ENCODE assay signal across 18 cellular contexts in genomic region chr2:182921234-182921633, GRCh38. TPM values are rescaled to one million over a fixed set of nuclear protein-coding genes. Genes with fewer than 3 reads are reported as not detected.
DNase-seq lines count a peak whose midpoint lies in the region; ATAC-seq and TF ChIP-seq lines count a peak whose summit lies in the region.
"Had no signal": no experiment of that assay in that cellular context is flagged by ENCODE, and none has a peak within 500 bp of the region (broad histone marks: within the 10 kb centered on the region; RNA-seq: fewer than 3 reads in every experiment).

No MANE protein-coding gene starts in this region.

- no peak for TF ChIP-seq POLR2A in GM18505 (IDR thresholded peaks at IDR 0.05; ENCODE audit: borderline replicate concordance, extremely low read depth, insufficient read depth, insufficient read length)

- no peaks in the 10 kb centered on the region for H3K79me2 ChIP-seq in OCI-LY7 (ENCODE audit: insufficient read depth, low read depth, low read length)

- intact Hi-C loops in OCI-LY7 (cut with micrococcal nuclease; ENCODE audit: unreplicated experiment), result no loop called here

- no peaks in the 10 kb centered on the region for H3K9me3 ChIP-seq in OCI-LY7 (ENCODE audit: low read length)

- H4K20me1 ChIP-seq in OCI-LY7 (ENCODE audit: insufficient read depth, low read length), result no peaks in the 10 kb centered on the region

- DNase-seq in OCI-LY7 (ENCODE audit: low spot score), result no peak
- no peak for DNase-seq in activated CD4-positive, alpha-beta T cell treated with anti-CD3 and anti-CD28 coated beads, Interleukin-2, amount 50 U/mL, for 1 hour
- no peak for DNase-seq in GM19240 (ENCODE audit: insufficient read length, low spot score)
- DNase-seq in mesenteric fat pad (ENCODE audit: low spot score), result no peak
- no peak for DNase-seq in NCI-H1048 (lab: John Stamatoyannopoulos, UW)
- DNase-seq: activated CD8-positive, alpha-beta T cell treated with anti-CD3 and anti-CD28 coated beads for 36 hours; activated naive CD8-positive, alpha-beta T cell treated with anti-CD3 and anti-CD28 coated beads, Interleukin-2, amount 10 ng/mL, durations not matched to agents 7 days and 5 days; activated T-cell treated with anti-CD3 and anti-CD28 coated beads, Interleukin-2, amount 50 U/mL, for 72 hours; GF-D8; Kasumi-1; NCI-H1436 treated with DMSO at 0.1 percent for 48 hours; NCI-H446; substantia nigra had no signal

- H3K4me1 ChIP-seq in OCI-LY7 (ENCODE audit: insufficient read depth, low read length, poor library complexity, severe bottlenecking), result peaks cover 14% of the 10 kb centered on the region
- H3K4me1 ChIP-seq: neural progenitor cell had no signal

- peak overlapping the region; percentile 47; the same call in 1 of the 2 replicates for H3K4me2 ChIP-seq in OCI-LY7 (ENCODE audit: low read length)
- H3K4me2 ChIP-seq: neural progenitor cell had no signal

- ATAC-seq in GM18505 (IDR thresholded peaks at IDR 0.05; ENCODE audit: unreplicated experiment), result peak; percentile 62
- peak; percentile 19 for ATAC-seq in GM19455 (IDR thresholded peaks at IDR 0.05; ENCODE audit: unreplicated experiment)
- peak; percentile 52 for ATAC-seq in HG02981 (IDR thresholded peaks at IDR 0.05; ENCODE audit: unreplicated experiment)
- ATAC-seq: activated CD8-positive, alpha-beta T cell treated with anti-CD3 and anti-CD28 coated beads for 36 hours; activated T-cell treated with anti-CD3 and anti-CD28 coated beads, Interleukin-2, amount 50 U/mL, for 72 hours had no signal

- POLR2A ChIA-PET in OCI-LY7 (lab: Charles Lee), result interaction anchor here (0.6 to 0.9 kb wide), 4 partner anchors 9 to 259 kb away, joined by 3 to 4 read pairs (median 4); no protein-coding TSS in a partner anchor

- CTCF ChIA-PET in OCI-LY7 (lab: Charles Lee; ENCODE audit: unreplicated experiment), result no interaction called here

- no TSS peak for BruUV-seq in OCI-LY7 (replicated peaks; lab: Mats Ljungman, UMichigan)

- no peak overlapping the region for H3K27ac ChIP-seq in OCI-LY7 (ENCODE audit: low read depth, low read length, poor library complexity, severe bottlenecking)
- H3K27ac ChIP-seq: neural progenitor cell, SK-N-MC had no signal

- H3K36me3 ChIP-seq in OCI-LY7 (ENCODE audit: insufficient read depth, low read length), result no peaks in the 10 kb centered on the region

- H2AFZ ChIP-seq in OCI-LY7 (ENCODE audit: low read length), result peak overlapping the region; percentile 88
- H2AFZ ChIP-seq: neural progenitor cell had no signal

- H3K4me3 ChIP-seq in OCI-LY7 (ENCODE audit: low read depth, low read length, poor library complexity, severe bottlenecking), result no peak overlapping the region
- H3K4me3 ChIP-seq: neural progenitor cell, SK-N-MC had no signal

- H3K9me2 ChIP-seq in OCI-LY7 (ENCODE audit: insufficient read depth, low read length), result no peaks in the 10 kb centered on the region

- no peak for TF ChIP-seq CTCF in OCI-LY7 (conservative IDR thresholded peaks at IDR 0.05; ENCODE audit: low read length)

RNA-seq across cellular contexts. Expression of gene FRZB, which starts 54.8 kb away (rescaled TPM):
- total RNA-seq in OCI-LY7 (2014; rRNA removed; shearing (Covaris generic)), result 0.10 TPM in 1 of 2 replicates, not detected in the other
- not detected in 2 replicates for total RNA-seq in OCI-LY7 (2022)
- 5.5 TPM for total RNA-seq in mesenteric fat pad
- total RNA-seq: activated CD8-positive, alpha-beta T cell treated with anti-CD3 and anti-CD28 coated beads for 36 hours; activated naive CD8-positive, alpha-beta T cell treated with anti-CD3 and anti-CD28 coated beads, Interleukin-2, amount 10 ng/mL, durations not matched to agents 7 days and 5 days; activated T-cell treated with anti-CD3 and anti-CD28 coated beads, Interleukin-2, amount 50 U/mL, for 72 hours had no signal
